In genomic region chr1:151455231-151455630, GRCh38 we compare ENCODE assay signal across 23 cellular contexts. TPM values are rescaled to one million over a fixed set of nuclear protein-coding genes. Genes with fewer than 3 reads are reported as not detected.
DNase-seq lines count a peak whose midpoint lies in the region; ATAC-seq, FAIRE-seq and TF ChIP-seq lines count a peak whose summit lies in the region.
"Had no signal": no experiment of that assay in that cellular context is flagged by ENCODE, and none has a peak within 500 bp of the region (broad histone marks: within the 10 kb centered on the region; RNA-seq: fewer than 3 reads in every experiment).

No MANE protein-coding gene starts in this region.

- no peaks in the 10 kb centered on the region for H3K27me3 ChIP-seq in HepG2 (ENCODE audit: control insufficient read depth in 1 of 2, insufficient read depth in 2 of 2, low read length in 2 of 2)
- H3K27me3 ChIP-seq in right lobe of liver, result no peaks in the 10 kb centered on the region
- H3K27me3 ChIP-seq: cardiac muscle cell had no signal

- WGBS in HepG2 (ENCODE audit: low lambda C conversion rate), result 96% methylated on average over 2 of the region's 2 CpGs
- WGBS in right lobe of liver (ENCODE audit: insufficient coverage, low coverage, low lambda C conversion rate, missing lambda C conversion rate), result 58% methylated on average over 2 of the region's 2 CpGs

- peaks cover 77% of the 10 kb centered on the region for H3K79me2 ChIP-seq in HepG2 (ENCODE audit: insufficient read depth, low read length)

- no peak overlapping the region for H2AFZ ChIP-seq in HepG2 (ENCODE audit: low read length)

- peaks cover 29% of the 10 kb centered on the region; the same call in 1 of the 2 replicates for H4K20me1 ChIP-seq in HepG2 (ENCODE audit: insufficient read depth, low read length)

- H3K27ac ChIP-seq in HepG2 (ENCODE audit: extremely low read length, insufficient read depth, low read length) (no peak overlapping the region), right lobe of liver (no peak overlapping the region)
- H3K27ac ChIP-seq: cardiac muscle cell, lower lobe of right lung had no signal

- POLR2A ChIA-PET in HepG2 (lab: Yijun Ruan, JAX), result interaction anchor here (0.7 kb wide), 2 partner anchors 24 to 80 kb away, joined by 3 to 4 read pairs; no protein-coding TSS in a partner anchor

- CTCF ChIA-PET in HepG2 (lab: Yijun Ruan, JAX; ENCODE audit: low intra/inter-chr PET ratio, low total read pairs), result no interaction called here

- in situ Hi-C loops in HepG2 (cut with HindIII; ENCODE audit: extremely low pct_ligation_motif_present, low pct_unique_long_range_greater_than_20kb), result no loop called here

- peaks cover 10 to 24% (median 20%) of the 10 kb centered on the region in 3 donors for H3K27me3 Mint-ChIP-seq in immature natural killer cell (ENCODE audit: low read depth in 3 of 3)
- H3K27me3 Mint-ChIP-seq in endothelial cell (ENCODE audit: unreplicated experiment), result peaks cover 9% of the 10 kb centered on the region
- H3K27me3 Mint-ChIP-seq: dendritic cell treated with granulocyte-macrophage colony-stimulating factor and Interleukin-4, amounts not matched to agents 40 ng/mL and 50 ng/mL, for 4 days had no signal

- H3K4me3 Mint-ChIP-seq in immature natural killer cell (no peak overlapping the region), endothelial cell (ENCODE audit: unreplicated experiment) (no peak overlapping the region)
- H3K4me3 Mint-ChIP-seq: activated CD8-positive, alpha-beta T cell treated with anti-CD3 and anti-CD28 coated beads, Interleukin-2, amount 10 ng/mL, durations not matched to agents 7 days and 5 days; dendritic cell treated with granulocyte-macrophage colony-stimulating factor and Interleukin-4, amounts not matched to agents 40 ng/mL and 50 ng/mL, for 4 days had no signal

- H3K27ac Mint-ChIP-seq in immature natural killer cell, result peak overlapping the region in 4 of 6 donors; percentile 10 to 89 (median 55)
- no peak overlapping the region for H3K27ac Mint-ChIP-seq in endothelial cell (ENCODE audit: unreplicated experiment)
- H3K27ac Mint-ChIP-seq: activated CD8-positive, alpha-beta T cell treated with anti-CD3 and anti-CD28 coated beads, Interleukin-2, amount 10 ng/mL, durations not matched to agents 7 days and 5 days; dendritic cell treated with granulocyte-macrophage colony-stimulating factor and Interleukin-4, amounts not matched to agents 40 ng/mL and 50 ng/mL, for 4 days had no signal

- 0 out of 2 replicates have a peak overlapping the region, but pooled peaks have one; percentile 2 for H3K9ac ChIP-seq in HepG2 (ENCODE audit: insufficient read depth, low read depth, low read length)

- no peaks in the 10 kb centered on the region for H3K36me3 Mint-ChIP-seq in immature natural killer cell
- H3K36me3 Mint-ChIP-seq in endothelial cell (ENCODE audit: low read depth, unreplicated experiment), result peaks cover 9% of the 10 kb centered on the region

- H3K9me3 Mint-ChIP-seq in immature natural killer cell (peaks cover 0 to 2% (median 0%) of the 10 kb centered on the region in 6 donors), endothelial cell (ENCODE audit: unreplicated experiment) (no peaks in the 10 kb centered on the region)
- H3K9me3 Mint-ChIP-seq: dendritic cell treated with granulocyte-macrophage colony-stimulating factor and Interleukin-4, amounts not matched to agents 40 ng/mL and 50 ng/mL, for 4 days had no signal

- no peak for TF ChIP-seq RAD21 in HepG2 (CRISPR knock-in tag; IDR thresholded peaks at IDR 0.05)

- TF ChIP-seq CTCF in HepG2 (CRISPR knock-in tag; IDR thresholded peaks at IDR 0.05), result no peak
- TF ChIP-seq CTCF in right lobe of liver (IDR thresholded peaks at IDR 0.05), result no peak
- no peak for TF ChIP-seq CTCF in endothelial cell (IDR thresholded peaks at IDR 0.05; ENCODE audit: unreplicated experiment)

- no peak overlapping the region for H3K4me2 ChIP-seq in HepG2 (ENCODE audit: low read depth, low read length)

- H3K4me3 ChIP-seq in HepG2 (replicated peaks in 1 of 3; ENCODE audit: insufficient read depth in 1 of 3, low read depth in 2 of 3, low read length in 3 of 3) (no peak overlapping the region), right lobe of liver (no peak overlapping the region)
- H3K4me3 ChIP-seq: cardiac muscle cell, lower lobe of right lung, psoas muscle had no signal

- ATAC-seq in HepG2 (no peak), right lobe of liver (no peak), GM19463 (IDR thresholded peaks at IDR 0.05; ENCODE audit: unreplicated experiment) (no peak)
- ATAC-seq: activated CD8-positive, alpha-beta T cell treated with anti-CD3 and anti-CD28 coated beads, Interleukin-2, amount 10 ng/mL, durations not matched to agents 7 days and 5 days; lower lobe of right lung; PC-3; psoas muscle had no signal

- FAIRE-seq in HepG2 (lab: Jason Lieb, UNC), result no peak
- FAIRE-seq: endometrium had no signal

- H3K4me1 ChIP-seq in HepG2 (ENCODE audit: insufficient read depth, low read length) (peaks cover 37% of the 10 kb centered on the region), right lobe of liver (peaks cover 0 to 14% (median 0%) of the 10 kb centered on the region in 4 donors)

- no peaks in the 10 kb centered on the region for H3K9me3 ChIP-seq in HepG2 (ENCODE audit: low read length)
- no peaks in the 10 kb centered on the region for H3K9me3 ChIP-seq in right lobe of liver
- H3K9me3 ChIP-seq: lower lobe of right lung, psoas muscle had no signal

- DNase-seq in HepG2 (ENCODE audit: low spot score) (no peak), right lobe of liver (no peak), OCI-M1 (lab: John Stamatoyannopoulos, UW) (peak; percentile 28), immature natural killer cell (no peak), H4 (ENCODE audit: low spot score) (no peak), endothelial cell (ENCODE audit: low spot score) (no peak)
- no peak for DNase-seq in stimulated activated CD4-positive, alpha-beta T cell treated with anti-CD3 and anti-CD28 coated beads, Interleukin-15, amount 100 ng/mL, for 24 hours
- DNase-seq: activated CD8-positive, alpha-beta T cell treated with anti-CD3 and anti-CD28 coated beads, Interleukin-2, amount 10 ng/mL, durations not matched to agents 7 days and 5 days; activated naive CD4-positive, alpha-beta T cell; anterior cingulate cortex; DMS 273 treated with DMSO at 0.1 percent for 48 hours; lower lobe of right lung; MM.1S; NCI-H1436; NCI-H446 treated with DMSO at 0.1 percent for 48 hours; PC-3; psoas muscle; Right ventricle myocardium superior; stimulated activated CD4-positive, alpha-beta T cell treated with anti-CD3 and anti-CD28 coated beads, Interleukin-1b, Interleukin-23, amount 100 ng/mL, for 48 hours had no signal

- TF ChIP-seq EP300 in HepG2 (IDR thresholded peaks at IDR 0.05; ENCODE audit: low read depth in 2 of 2, low read length in 2 of 2) (no peak), HepG2 (CRISPR knock-in tag; IDR thresholded peaks at IDR 0.05; ENCODE audit: borderline replicate concordance) (no peak)

- no TSS peak for BruUV-seq in HepG2 (replicated peaks; lab: Mats Ljungman, UMichigan)

- H3K36me3 ChIP-seq in HepG2 (replicated peaks in 1 of 2; ENCODE audit: control insufficient read depth in 1 of 2, insufficient read depth in 2 of 2, low read length in 2 of 2) (0 out of 5 replicates have a peak, but pooled peaks cover 0 to 4% of the 10 kb centered on the region in 2 experiments), right lobe of liver (no peaks in the 10 kb centered on the region)
- H3K36me3 ChIP-seq: cardiac muscle cell, lower lobe of right lung had no signal

- H3K4me1 Mint-ChIP-seq in immature natural killer cell, result peaks cover 25 to 56% of the 10 kb centered on the region in 2 donors
- H3K4me1 Mint-ChIP-seq in endothelial cell (ENCODE audit: unreplicated experiment), result peaks cover 16% of the 10 kb centered on the region

- TF ChIP-seq POLR2A in HepG2 (IDR thresholded peaks at IDR 0.05; ENCODE audit: insufficient read depth in 1 of 2, low read depth in 2 of 2, low read length in 2 of 2) (no peak), right lobe of liver (IDR thresholded peaks at IDR 0.05) (no peak)

- intact Hi-C loops in HepG2 (cut with micrococcal nuclease; ENCODE audit: unreplicated experiment), result no loop called here
- intact Hi-C loops in right lobe of liver (cut with DNase I), result no loop called here

RNA-seq across cellular contexts. Expression of gene POGZ, which starts 4.1 kb away (rescaled TPM):
- 15.3 and 17.1 TPM in 2 replicates for total RNA-seq in HepG2 (2016; rRNA removed; fragmentation: Illumina TruSeq; extraction: Trizol)
- 3.4 and 3.9 TPM in 2 replicates for total RNA-seq in HepG2 (2016; cell fraction: cytosol; rRNA removed; fragmentation: Illumina TruSeq; extraction: Trizol; ENCODE audit: low read depth)
- total RNA-seq in HepG2 (2016; cell fraction: insoluble cytoplasmic fraction; rRNA removed; fragmentation: Illumina TruSeq; extraction: Trizol), result 14.3 and 16.4 TPM in 2 replicates
- 7.3 and 9.4 TPM in 2 replicates for total RNA-seq in HepG2 (2016; cell fraction: membrane; rRNA removed; fragmentation: Illumina TruSeq; extraction: Trizol)
- 26.6 and 27.0 TPM in 2 replicates for total RNA-seq in HepG2 (2016; cell fraction: nucleus; rRNA removed; fragmentation: Illumina TruSeq; extraction: Trizol)
- polyA plus RNA-seq in HepG2 (2011; rRNA removed), result 45.6 and 46.9 TPM in 2 replicates
- 14.1 and 15.0 TPM in 2 replicates for polyA plus RNA-seq in HepG2 (2011; cell fraction: cytosol; rRNA removed)
- 85.3 and 95.0 TPM in 2 replicates for polyA plus RNA-seq in HepG2 (2011; cell fraction: nucleus; rRNA removed)
- 22.9 and 30.0 TPM in 2 replicates for polyA plus RNA-seq in HepG2 (2012)
- polyA plus RNA-seq in HepG2 (2016; cell fraction: cytosol; fragmentation: Illumina TruSeq; extraction: Trizol; ENCODE audit: low read depth), result 0.70 and 1.2 TPM in 2 replicates
- 18.4 and 20.8 TPM in 2 replicates for polyA plus RNA-seq in HepG2 (2016; cell fraction: insoluble cytoplasmic fraction; fragmentation: Illumina TruSeq; extraction: Trizol; ENCODE audit: low read depth)
- 2.7 and 2.9 TPM in 2 replicates for polyA plus RNA-seq in HepG2 (2016; cell fraction: membrane; fragmentation: Illumina TruSeq; extraction: Trizol; ENCODE audit: low read depth)
- 55.5 and 69.5 TPM in 2 replicates for polyA plus RNA-seq in HepG2 (2016; cell fraction: nucleus; fragmentation: Illumina TruSeq; extraction: Trizol; ENCODE audit: insufficient read depth, low read depth)
- 103 and 173 TPM in 2 replicates for polyA minus RNA-seq in HepG2 (2011; rRNA and poly(A)+ RNA removed; ENCODE audit: low replicate concordance)
- 25.2 and 28.6 TPM in 2 replicates for polyA minus RNA-seq in HepG2 (2011; cell fraction: cytosol; rRNA and poly(A)+ RNA removed)
- 80.1 and 101 TPM in 2 replicates for polyA minus RNA-seq in HepG2 (2011; cell fraction: nucleus; rRNA and poly(A)+ RNA removed)
- 10 to 100 TPM; 13.5 to 44.9 (median 29.9) TPM for total RNA-seq in right lobe of liver
- 1 to 10 TPM; 3.8 to 8.5 (median 6.7) TPM for polyA plus RNA-seq in immature natural killer cell
- 10.2 and 16.6 TPM in 2 replicates for total RNA-seq in H4 (2014; rRNA removed; shearing (Covaris generic))
- 132 TPM for total RNA-seq in endothelial cell (ENCODE audit: unreplicated experiment)

RNA-seq across cellular contexts. Expression of gene PSMB4, which starts 55.9 kb away (rescaled TPM):
- total RNA-seq in HepG2 (2016; rRNA removed; fragmentation: Illumina TruSeq; extraction: Trizol) (336 and 414 TPM in 2 replicates), right lobe of liver (100 to 1,000 TPM; 125 to 174 (median 151) TPM), endothelial cell (ENCODE audit: unreplicated experiment) (322 TPM)
- 180 and 186 TPM in 2 replicates for total RNA-seq in HepG2 (2016; cell fraction: cytosol; rRNA removed; fragmentation: Illumina TruSeq; extraction: Trizol; ENCODE audit: low read depth)
- total RNA-seq in HepG2 (2016; cell fraction: insoluble cytoplasmic fraction; rRNA removed; fragmentation: Illumina TruSeq; extraction: Trizol), result 337 and 459 TPM in 2 replicates
- total RNA-seq in HepG2 (2016; cell fraction: membrane; rRNA removed; fragmentation: Illumina TruSeq; extraction: Trizol), result 216 and 229 TPM in 2 replicates
- 150 and 151 TPM in 2 replicates for total RNA-seq in HepG2 (2016; cell fraction: nucleus; rRNA removed; fragmentation: Illumina TruSeq; extraction: Trizol)
- polyA plus RNA-seq in HepG2 (2011; rRNA removed) (364 and 383 TPM in 2 replicates), immature natural killer cell (10 to 100 TPM; 64.4 to 90.7 (median 71.4) TPM)
- polyA plus RNA-seq in HepG2 (2011; cell fraction: cytosol; rRNA removed), result 449 and 490 TPM in 2 replicates
- polyA plus RNA-seq in HepG2 (2011; cell fraction: nucleus; rRNA removed), result 275 and 307 TPM in 2 replicates
- polyA plus RNA-seq in HepG2 (2012), result 200 and 247 TPM in 2 replicates
- 167 and 178 TPM in 2 replicates for polyA plus RNA-seq in HepG2 (2016; cell fraction: cytosol; fragmentation: Illumina TruSeq; extraction: Trizol; ENCODE audit: low read depth)
- polyA plus RNA-seq in HepG2 (2016; cell fraction: insoluble cytoplasmic fraction; fragmentation: Illumina TruSeq; extraction: Trizol; ENCODE audit: low read depth), result 392 and 404 TPM in 2 replicates
- 186 and 200 TPM in 2 replicates for polyA plus RNA-seq in HepG2 (2016; cell fraction: membrane; fragmentation: Illumina TruSeq; extraction: Trizol; ENCODE audit: low read depth)
- 265 and 270 TPM in 2 replicates for polyA plus RNA-seq in HepG2 (2016; cell fraction: nucleus; fragmentation: Illumina TruSeq; extraction: Trizol; ENCODE audit: insufficient read depth, low read depth)
- polyA minus RNA-seq in HepG2 (2011; rRNA and poly(A)+ RNA removed; ENCODE audit: low replicate concordance), result 277 and 543 TPM in 2 replicates
- 101 and 117 TPM in 2 replicates for polyA minus RNA-seq in HepG2 (2011; cell fraction: cytosol; rRNA and poly(A)+ RNA removed)
- polyA minus RNA-seq in HepG2 (2011; cell fraction: nucleus; rRNA and poly(A)+ RNA removed), result 64.9 and 71.7 TPM in 2 replicates
- 726 and 740 TPM in 2 replicates for total RNA-seq in H4 (2014; rRNA removed; shearing (Covaris generic))

RNA-seq across cellular contexts. Expression of gene CGN, which starts 56.0 kb away (rescaled TPM):
- total RNA-seq in HepG2 (2016; rRNA removed; fragmentation: Illumina TruSeq; extraction: Trizol), result 0.24 and 0.75 TPM in 2 replicates
- 0.20 and 0.88 TPM in 2 replicates for total RNA-seq in HepG2 (2016; cell fraction: cytosol; rRNA removed; fragmentation: Illumina TruSeq; extraction: Trizol; ENCODE audit: low read depth)
- total RNA-seq in HepG2 (2016; cell fraction: insoluble cytoplasmic fraction; rRNA removed; fragmentation: Illumina TruSeq; extraction: Trizol), result 0.10 and 0.67 TPM in 2 replicates
- total RNA-seq in HepG2 (2016; cell fraction: membrane; rRNA removed; fragmentation: Illumina TruSeq; extraction: Trizol), result 0.19 and 0.28 TPM in 2 replicates
- total RNA-seq in HepG2 (2016; cell fraction: nucleus; rRNA removed; fragmentation: Illumina TruSeq; extraction: Trizol), result 1.3 and 1.6 TPM in 2 replicates
- 0.81 and 1.1 TPM in 2 replicates for polyA plus RNA-seq in HepG2 (2011; rRNA removed)
- 0.18 and 0.21 TPM in 2 replicates for polyA plus RNA-seq in HepG2 (2011; cell fraction: cytosol; rRNA removed)
- polyA plus RNA-seq in HepG2 (2011; cell fraction: nucleus; rRNA removed), result 3.8 TPM in 2 replicates
- 1.7 and 3.2 TPM in 2 replicates for polyA plus RNA-seq in HepG2 (2012)
- 0.03 TPM in 1 of 2 replicates, not detected in the other for polyA plus RNA-seq in HepG2 (2016; cell fraction: cytosol; fragmentation: Illumina TruSeq; extraction: Trizol; ENCODE audit: low read depth)
- 0.27 and 0.43 TPM in 2 replicates for polyA plus RNA-seq in HepG2 (2016; cell fraction: insoluble cytoplasmic fraction; fragmentation: Illumina TruSeq; extraction: Trizol; ENCODE audit: low read depth)
- polyA plus RNA-seq in HepG2 (2016; cell fraction: membrane; fragmentation: Illumina TruSeq; extraction: Trizol; ENCODE audit: low read depth), result 0.03 and 0.10 TPM in 2 replicates
- polyA plus RNA-seq in HepG2 (2016; cell fraction: nucleus; fragmentation: Illumina TruSeq; extraction: Trizol; ENCODE audit: insufficient read depth, low read depth), result 2.3 and 2.8 TPM in 2 replicates
- polyA minus RNA-seq in HepG2 (2011; rRNA and poly(A)+ RNA removed; ENCODE audit: low replicate concordance), result 0.63 and 2.7 TPM in 2 replicates
- 0.70 TPM in 1 of 2 replicates, not detected in the other for polyA minus RNA-seq in HepG2 (2011; cell fraction: cytosol; rRNA and poly(A)+ RNA removed)
- polyA minus RNA-seq in HepG2 (2011; cell fraction: nucleus; rRNA and poly(A)+ RNA removed), result 2.7 and 3.9 TPM in 2 replicates
- total RNA-seq in right lobe of liver, result 10 to 100 TPM; 15.9 to 65.4 (median 38.6) TPM
- polyA plus RNA-seq in immature natural killer cell, result under 1 TPM in 1 of 3 donors, not detected in 2; 0.87 TPM
- 0.31 and 1.8 TPM in 2 replicates for total RNA-seq in H4 (2014; rRNA removed; shearing (Covaris generic))
- 50.7 TPM for total RNA-seq in endothelial cell (ENCODE audit: unreplicated experiment)
